28 cellular contexts compared by ENCODE assay signal in the genomic region with DNA sequence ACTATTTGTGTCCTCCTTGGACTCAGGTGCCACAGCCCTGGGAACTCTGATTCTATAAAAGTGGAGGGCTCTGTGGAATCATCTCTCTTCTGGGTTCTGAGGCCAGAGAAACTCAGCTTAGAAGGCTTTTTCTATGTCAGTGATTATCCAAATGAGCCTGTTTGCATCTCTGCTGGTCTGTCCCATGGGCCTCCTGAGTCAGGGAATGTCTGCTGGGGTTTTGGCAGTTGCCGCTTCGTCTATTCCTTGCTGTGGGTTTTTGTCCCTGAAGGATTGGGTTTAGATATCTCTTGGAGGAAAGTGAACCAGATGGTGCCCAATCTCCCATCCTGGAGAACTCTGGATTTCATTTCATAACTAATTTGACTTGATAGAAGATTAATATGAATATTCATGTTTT.
DNase-seq lines count a peak whose midpoint lies in the region; ATAC-seq and TF ChIP-seq lines count a peak whose summit lies in the region.
"Had no signal": no experiment of that assay in that cellular context is flagged by ENCODE, and none has a peak within 500 bp of the region (broad histone marks: within the 10 kb centered on the region; RNA-seq: fewer than 3 reads in every experiment).

No MANE protein-coding gene starts in this region.

- no peaks in the 10 kb centered on the region for H3K9me3 ChIP-seq in CD4-positive, alpha-beta T cell (ENCODE audit: control insufficient read depth, low read length)
- no peaks in the 10 kb centered on the region for H3K9me3 ChIP-seq in body of pancreas
- H3K9me3 ChIP-seq: BE2C, HAP-1 had no signal

- H3K4me1 ChIP-seq in body of pancreas = peaks cover 9% of the 10 kb centered on the region
- H3K4me1 ChIP-seq: BE2C, HAP-1 had no signal

- CTCF ChIA-PET in CD4-positive, alpha-beta T cell (lab: Charles Lee) = no interaction called here

- DNase-seq in NCI-H526 (lab: John Stamatoyannopoulos, UW) (peak; percentile 41 to 68), NCI-H526 treated with DMSO at 0.1 percent for 48 hours (lab: John Stamatoyannopoulos, UW) (no peak), LHCN-M2 (ENCODE audit: low read depth) (peak; percentile 29), fibroblast of peridontal ligament (ENCODE audit: extremely low read depth) (peak; percentile 52), body of pancreas (no peak), KBM-7 (no peak)
- no peak for DNase-seq in CD4-positive, alpha-beta T cell
- DNase-seq: BE2C; CD4-positive, CD25-positive, alpha-beta regulatory T cell; DMS79; EL; GDM1; GOT3; HFFc6; KG1; NCI-H1092; NCI-H1417 treated with DMSO at 0.1 percent for 48 hours; NCI-H1694 treated with DMSO at 0.1 percent for 48 hours; NCI-H2081; NCI-H446; NCI-H524 treated with DMSO at 0.1 percent for 48 hours; SIG-M5; SW 1271 had no signal

- intact Hi-C loops in CD4-positive, alpha-beta T cell (cut with DNase I, micrococcal nuclease) = no loop called here
- intact Hi-C loops in body of pancreas (cut with DNase I) = no loop called here

- 87 to 92% methylated on average over 2 of the region's 2 CpGs for WGBS in body of pancreas, 2 donors

- POLR2A ChIA-PET in CD4-positive, alpha-beta T cell (lab: Charles Lee) = no interaction called here

- H3K4me1 Mint-ChIP-seq in CD4-positive, alpha-beta T cell (ENCODE audit: low read depth) = no peaks in the 10 kb centered on the region
- H3K4me1 Mint-ChIP-seq: CD4-positive, CD25-positive, alpha-beta regulatory T cell had no signal

- H3K9me3 Mint-ChIP-seq in CD4-positive, alpha-beta T cell = no peaks in the 10 kb centered on the region
- H3K9me3 Mint-ChIP-seq: HFFc6 had no signal

- H3K27me3 ChIP-seq in CD4-positive, alpha-beta T cell (ENCODE audit: control insufficient read depth, insufficient read depth, low read length) = no peaks in the 10 kb centered on the region
- no peaks in the 10 kb centered on the region for H3K27me3 ChIP-seq in body of pancreas
- H3K27me3 ChIP-seq: BE2C had no signal

- TF ChIP-seq CTCF in CD4-positive, alpha-beta T cell (IDR thresholded peaks at IDR 0.05) = no peak
- TF ChIP-seq CTCF in body of pancreas (IDR thresholded peaks at IDR 0.05) = no peak

- no peak for ATAC-seq in CD4-positive, alpha-beta T cell (ENCODE audit: poor library complexity)
- ATAC-seq in body of pancreas = no peak
- ATAC-seq: GM12878 had no signal

- H3K27ac ChIP-seq in CD4-positive, alpha-beta T cell (ENCODE audit: low read depth, low read length) = no peak overlapping the region
- H3K27ac ChIP-seq in body of pancreas = no peak overlapping the region
- H3K27ac ChIP-seq: 22Rv1, RWPE1, SK-N-MC had no signal

- in situ Hi-C loops in KBM-7 (cut with MboI; ENCODE audit: low pct_unique_long_range_greater_than_20kb, low sequenced_read_pairs) = no loop called here

- no peak overlapping the region for H3K27ac Mint-ChIP-seq in CD4-positive, alpha-beta T cell
- H3K27ac Mint-ChIP-seq: CD4-positive, CD25-positive, alpha-beta regulatory T cell; HFFc6 had no signal

- no peaks in the 10 kb centered on the region for H3K27me3 Mint-ChIP-seq in CD4-positive, alpha-beta T cell
- H3K27me3 Mint-ChIP-seq: CD4-positive, CD25-positive, alpha-beta regulatory T cell had no signal

- no peak overlapping the region for H3K4me3 Mint-ChIP-seq in CD4-positive, alpha-beta T cell
- H3K4me3 Mint-ChIP-seq: CD4-positive, CD25-positive, alpha-beta regulatory T cell; HFFc6 had no signal

- no peaks in the 10 kb centered on the region for H3K36me3 ChIP-seq in body of pancreas (replicated peaks in 1 of 2; ENCODE audit: insufficient read depth in 1 of 2, low read depth in 2 of 2)
- H3K36me3 ChIP-seq: BE2C, HAP-1 had no signal

- no peak for TF ChIP-seq POLR2A in body of pancreas (IDR thresholded peaks at IDR 0.05)

- H3K4me3 ChIP-seq in body of pancreas = no peak overlapping the region
- H3K4me3 ChIP-seq: GM12878, HAP-1, SK-N-MC had no signal

- H3K36me3 Mint-ChIP-seq in CD4-positive, alpha-beta T cell (ENCODE audit: low read depth) = no peaks in the 10 kb centered on the region
- H3K36me3 Mint-ChIP-seq: CD4-positive, CD25-positive, alpha-beta regulatory T cell had no signal

Comparison
In these comparisons a context has a peak if more than half of its experiments do, and no peak if none do; other contexts are left out.
1. DNase-seq: peak in NCI-H526 (2 of 2), LHCN-M2 (single experiment) and fibroblast of peridontal ligament (single experiment); none in NCI-H526 treated with DMSO at 0.1 percent for 48 hours (single experiment), CD4-positive, alpha-beta T cell (0 of 10), body of pancreas (0 of 4) and KBM-7 (single experiment).